18 cellular contexts compared by ENCODE assay signal in the genomic region with DNA sequence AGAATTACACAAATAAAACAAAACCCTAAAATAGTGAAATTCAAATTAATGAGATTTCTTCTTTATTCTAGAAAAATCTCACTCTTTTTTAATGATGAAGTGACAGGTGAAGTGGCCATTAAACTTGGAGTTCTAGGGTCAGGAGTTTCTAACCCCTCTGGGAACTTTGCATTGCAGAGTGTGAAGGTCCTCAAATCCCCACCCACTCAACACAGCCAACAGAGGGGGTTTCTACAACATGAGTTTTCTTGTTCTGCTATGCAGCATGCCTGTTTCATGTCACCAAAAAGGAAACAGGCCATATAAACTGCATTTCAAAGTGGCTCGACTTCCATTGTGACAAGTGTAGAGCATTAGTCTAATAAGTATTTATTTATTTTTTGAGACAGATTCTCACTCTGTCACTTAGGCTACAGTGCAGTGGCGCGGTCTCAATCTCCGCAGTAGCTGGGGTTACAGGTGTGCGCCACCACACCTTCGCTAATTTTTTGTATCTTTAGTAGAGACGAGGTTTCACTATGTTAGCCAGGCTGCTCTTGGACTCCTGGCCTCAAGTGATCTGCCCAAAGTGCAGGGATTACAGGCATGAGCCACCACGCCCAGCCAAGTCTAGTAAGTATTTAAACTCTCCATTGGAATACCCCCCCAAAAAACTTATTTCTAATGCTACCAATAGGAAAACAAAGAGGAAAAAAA.
DNase-seq lines count a peak whose midpoint lies in the region; TF ChIP-seq lines count a peak whose summit lies in the region.
"Had no signal": no experiment of that assay in that cellular context is flagged by ENCODE, and none has a peak within 500 bp of the region (broad histone marks: within the 10 kb centered on the region; RNA-seq: fewer than 3 reads in every experiment).

No MANE protein-coding gene starts in this region.

- H3K9me3 Mint-ChIP-seq in MCF 10A (ENCODE audit: unreplicated experiment), result no peaks in the 10 kb centered on the region
- H3K9me3 Mint-ChIP-seq in nephron progenitor cell, result no peaks in the 10 kb centered on the region
- no peaks in the 10 kb centered on the region for H3K9me3 Mint-ChIP-seq in activated T-cell treated with anti-CD3 and anti-CD28 coated beads, Interleukin-2, amount 50 U/mL, for 24 hours
- H3K9me3 Mint-ChIP-seq: CD8-positive, alpha-beta T cell; HFFc6 had no signal

- no peak overlapping the region for H3K4me3 ChIP-seq in mammary epithelial cell (replicated peaks in 1 of 3; ENCODE audit: insufficient read depth in 1 of 3, low read depth in 2 of 3, low read length in 3 of 3)
- H3K4me3 ChIP-seq in liver (ENCODE audit: low read depth in 1 of 3, low read length in 3 of 3), result no peak overlapping the region
- H3K4me3 ChIP-seq in smooth muscle cell, result no peak overlapping the region
- H3K4me3 ChIP-seq: BLaER1, GM23248 had no signal

- dilution Hi-C loops in mammary epithelial cell (cut with HindIII; ENCODE audit: low sequenced_read_pairs), result no loop called here

- peak in 1 of 2 donors; percentile 23 for TF ChIP-seq RAD21 in liver (IDR thresholded peaks at IDR 0.05)

- no peak overlapping the region for H3K4me3 Mint-ChIP-seq in MCF 10A (ENCODE audit: unreplicated experiment)
- H3K4me3 Mint-ChIP-seq in nephron progenitor cell, result no peak overlapping the region
- no peak overlapping the region for H3K4me3 Mint-ChIP-seq in activated T-cell treated with anti-CD3 and anti-CD28 coated beads, Interleukin-2, amount 50 U/mL, for 24 hours
- H3K4me3 Mint-ChIP-seq: CD8-positive, alpha-beta T cell; HFFc6 had no signal

- H3K9ac ChIP-seq in mammary epithelial cell (ENCODE audit: insufficient read depth, low read length) (no peak overlapping the region), liver (ENCODE audit: low read depth in 1 of 2, low read length in 2 of 2) (no peak overlapping the region), smooth muscle cell (ENCODE audit: low read depth) (no peak overlapping the region)
- H3K9ac ChIP-seq: BLaER1, GM23248 had no signal

- DNase-seq in MCF 10A (ENCODE audit: unreplicated experiment) (no peak), mammary epithelial cell (no peak), nephron progenitor cell (no peak), NCI-H774 (lab: John Stamatoyannopoulos, UW) (no peak), smooth muscle cell (lab: John Stamatoyannopoulos, UW; ENCODE audit: unreplicated experiment) (no peak)
- no peak for DNase-seq in activated effector memory CD4-positive, alpha-beta T cell treated with Interleukin-2 at 50 U/mL for 16 hours
- no peak for DNase-seq in activated T-cell treated with anti-CD3 and anti-CD28 coated beads, Interleukin-2, amount 50 U/mL, for 24 hours
- DNase-seq: CD8-positive, alpha-beta T cell; DMS79; GM23248; HFFc6; KG1; NCI-H1436; NCI-H2029 treated with DMSO at 0.1 percent for 48 hours; NCI-H2171 treated with DMSO at 0.1 percent for 48 hours; NCI-H82 had no signal

- in situ Hi-C loops in mammary epithelial cell (cut with MboI; ENCODE audit: low sequenced_read_pairs in 2 of 2), result no loop called here

- H3K27ac ChIP-seq in mammary epithelial cell (ENCODE audit: insufficient read depth, low read depth, low read length) (no peak overlapping the region), liver (ENCODE audit: low read depth in 1 of 2, low read length in 2 of 2) (peak overlapping the region; percentile 16 to 41), smooth muscle cell (ENCODE audit: low read depth) (no peak overlapping the region)
- H3K27ac ChIP-seq: BLaER1, GM23248 had no signal

- H3K27me3 Mint-ChIP-seq in MCF 10A (ENCODE audit: insufficient read depth, unreplicated experiment) (no peaks in the 10 kb centered on the region), nephron progenitor cell (ENCODE audit: low read depth, poor library complexity) (no peaks in the 10 kb centered on the region)
- no peaks in the 10 kb centered on the region for H3K27me3 Mint-ChIP-seq in activated T-cell treated with anti-CD3 and anti-CD28 coated beads, Interleukin-2, amount 50 U/mL, for 24 hours

- CTCF ChIA-PET in MCF 10A (lab: Yijun Ruan, JAX) (no interaction called here), mammary epithelial cell (lab: Charles Lee; ENCODE audit: low non-redundant PET) (no interaction called here)

- H3K4me1 Mint-ChIP-seq in MCF 10A (ENCODE audit: insufficient read depth, unreplicated experiment) (no peaks in the 10 kb centered on the region), nephron progenitor cell (peaks cover 58% of the 10 kb centered on the region)
- peaks cover 16% of the 10 kb centered on the region for H3K4me1 Mint-ChIP-seq in activated T-cell treated with anti-CD3 and anti-CD28 coated beads, Interleukin-2, amount 50 U/mL, for 24 hours (ENCODE audit: low read depth)

- H3K36me3 ChIP-seq in mammary epithelial cell (ENCODE audit: insufficient read depth, low read length) (no peaks in the 10 kb centered on the region), liver (ENCODE audit: control insufficient read depth in 4 of 4, insufficient read depth in 3 of 4, low read depth in 1 of 4, low read length in 3 of 4) (no peaks in the 10 kb centered on the region), smooth muscle cell (ENCODE audit: low read depth) (no peaks in the 10 kb centered on the region)

- H3F3A ChIP-seq in smooth muscle cell (ENCODE audit: low read depth), result no peaks in the 10 kb centered on the region

- TF ChIP-seq CTCF in MCF 10A (IDR thresholded peaks at IDR 0.05; ENCODE audit: unreplicated experiment) (no peak), mammary epithelial cell (conservative IDR thresholded peaks at IDR 0.05 in 1 of 2, IDR thresholded peaks at IDR 0.05 in 1 of 2; ENCODE audit: extremely low read depth in 1 of 2, insufficient read depth in 1 of 2, low read depth in 1 of 2, low read length in 2 of 2) (no peak), liver (IDR thresholded peaks at IDR 0.05; ENCODE audit: low read depth, low read length, missing input control) (no peak), nephron progenitor cell (IDR thresholded peaks at IDR 0.05) (no peak), smooth muscle cell (IDR thresholded peaks at IDR 0.05; ENCODE audit: borderline replicate concordance, insufficient read depth, poor library complexity, severe bottlenecking) (no peak)

- H4K20me1 ChIP-seq in mammary epithelial cell (ENCODE audit: insufficient read depth, low read length), result no peaks in the 10 kb centered on the region
- H4K20me1 ChIP-seq in smooth muscle cell (ENCODE audit: low read depth), result no peaks in the 10 kb centered on the region
- H4K20me1 ChIP-seq: BLaER1 had no signal

- BruUV-seq in MCF 10A (replicated peaks; lab: Mats Ljungman, UMichigan) (no TSS peak), mammary epithelial cell (replicated peaks; lab: Mats Ljungman, UMichigan) (no TSS peak)

- H3K27ac Mint-ChIP-seq in MCF 10A (ENCODE audit: low read depth, unreplicated experiment), result peak overlapping the region; percentile 20
- H3K27ac Mint-ChIP-seq in nephron progenitor cell, result peak overlapping the region; percentile 84
- H3K27ac Mint-ChIP-seq in activated T-cell treated with anti-CD3 and anti-CD28 coated beads, Interleukin-2, amount 50 U/mL, for 24 hours, result no peak overlapping the region
- H3K27ac Mint-ChIP-seq: CD8-positive, alpha-beta T cell; HFFc6 had no signal

- 95% methylated on average over 6 of the region's 8 CpGs for WGBS in mammary epithelial cell (ENCODE audit: low coverage, missing lambda C conversion rate)
- WGBS in liver, result 70% methylated on average over 8 of the region's 8 CpGs
- 85% methylated on average over 8 of the region's 8 CpGs for WGBS in smooth muscle cell (ENCODE audit: low lambda C conversion rate)

- H2AFZ ChIP-seq in mammary epithelial cell (ENCODE audit: low read depth, low read length) (no peak overlapping the region), smooth muscle cell (ENCODE audit: low read depth) (no peak overlapping the region)
- H2AFZ ChIP-seq: GM23248 had no signal

- no peaks in the 10 kb centered on the region for H3K27me3 ChIP-seq in mammary epithelial cell (ENCODE audit: insufficient read depth, low read length)
- H3K27me3 ChIP-seq in liver (ENCODE audit: control insufficient read depth in 4 of 4, insufficient read depth in 4 of 4, low read length in 3 of 4), result no peaks in the 10 kb centered on the region
- no peaks in the 10 kb centered on the region for H3K27me3 ChIP-seq in smooth muscle cell (ENCODE audit: low read depth)
- H3K27me3 ChIP-seq: BLaER1 had no signal

- POLR2A ChIA-PET in MCF 10A (lab: Yijun Ruan, JAX), result interaction anchor here (1.4 kb wide), 1 partner anchor 16 kb away, joined by 3 read pairs; no protein-coding TSS in a partner anchor

- H3K4me1 ChIP-seq in mammary epithelial cell (ENCODE audit: insufficient read depth, low read length) (no peaks in the 10 kb centered on the region), liver (ENCODE audit: control insufficient read depth in 4 of 4, insufficient read depth in 4 of 4, low read length in 3 of 4) (peaks cover 9 to 58% (median 46%) of the 10 kb centered on the region in 4 donors), smooth muscle cell (ENCODE audit: low read depth) (peaks cover 18% of the 10 kb centered on the region)
- H3K4me1 ChIP-seq: BLaER1 had no signal

- no peak overlapping the region for H3K4me2 ChIP-seq in mammary epithelial cell (ENCODE audit: insufficient read depth, low read depth, low read length)
- no peak overlapping the region for H3K4me2 ChIP-seq in smooth muscle cell
- H3K4me2 ChIP-seq: BLaER1 had no signal

- H3K79me2 ChIP-seq in mammary epithelial cell (ENCODE audit: insufficient read depth, low read length) (no peaks in the 10 kb centered on the region), smooth muscle cell (ENCODE audit: low read depth) (no peaks in the 10 kb centered on the region)

- H3K36me3 Mint-ChIP-seq in MCF 10A (ENCODE audit: insufficient read depth, unreplicated experiment) (peaks cover 5% of the 10 kb centered on the region), nephron progenitor cell (ENCODE audit: low read depth) (peaks cover 8% of the 10 kb centered on the region)
- peaks cover 27% of the 10 kb centered on the region for H3K36me3 Mint-ChIP-seq in activated T-cell treated with anti-CD3 and anti-CD28 coated beads, Interleukin-2, amount 50 U/mL, for 24 hours (ENCODE audit: low read depth)

- H3K9me3 ChIP-seq in mammary epithelial cell (replicated peaks; ENCODE audit: insufficient read depth, low read length) (no peaks in the 10 kb centered on the region), liver (ENCODE audit: control insufficient read depth in 4 of 4, low read length in 3 of 4) (no peaks in the 10 kb centered on the region), smooth muscle cell (replicated peaks; ENCODE audit: low read depth) (no peaks in the 10 kb centered on the region)
- H3K9me3 ChIP-seq: BLaER1 had no signal

- intact Hi-C loops in MCF 10A (cut with micrococcal nuclease), result no loop called here
- intact Hi-C loops in mammary epithelial cell (cut with micrococcal nuclease), result no loop called here

TF ChIP-seq in liver, 16 proteins besides CTCF, POLR2A, EP300 and RAD21:
- TF ChIP-seq HNF4A (conservative IDR thresholded peaks at IDR 0.05), result peak; percentile 72 to 76
- no peak for TF ChIP-seq JUND (IDR thresholded peaks at IDR 0.05)
- TF ChIP-seq HNF4G (IDR thresholded peaks at IDR 0.05), result peak; percentile 17
- TF ChIP-seq SP1 (IDR thresholded peaks at IDR 0.05), result peak; percentile 31
- TF ChIP-seq RXRA (IDR thresholded peaks at IDR 0.05), result peak; percentile 21 to 50

Comparison
In these comparisons a context has a peak if more than half of its experiments do, and no peak if none do; other contexts are left out.
1. H3K27ac ChIP-seq: peak in liver (2 of 2); none in mammary epithelial cell (single experiment) and smooth muscle cell (single experiment).